Comparison of ENCODE assay signal across 12 cellular contexts in the genomic region with DNA sequence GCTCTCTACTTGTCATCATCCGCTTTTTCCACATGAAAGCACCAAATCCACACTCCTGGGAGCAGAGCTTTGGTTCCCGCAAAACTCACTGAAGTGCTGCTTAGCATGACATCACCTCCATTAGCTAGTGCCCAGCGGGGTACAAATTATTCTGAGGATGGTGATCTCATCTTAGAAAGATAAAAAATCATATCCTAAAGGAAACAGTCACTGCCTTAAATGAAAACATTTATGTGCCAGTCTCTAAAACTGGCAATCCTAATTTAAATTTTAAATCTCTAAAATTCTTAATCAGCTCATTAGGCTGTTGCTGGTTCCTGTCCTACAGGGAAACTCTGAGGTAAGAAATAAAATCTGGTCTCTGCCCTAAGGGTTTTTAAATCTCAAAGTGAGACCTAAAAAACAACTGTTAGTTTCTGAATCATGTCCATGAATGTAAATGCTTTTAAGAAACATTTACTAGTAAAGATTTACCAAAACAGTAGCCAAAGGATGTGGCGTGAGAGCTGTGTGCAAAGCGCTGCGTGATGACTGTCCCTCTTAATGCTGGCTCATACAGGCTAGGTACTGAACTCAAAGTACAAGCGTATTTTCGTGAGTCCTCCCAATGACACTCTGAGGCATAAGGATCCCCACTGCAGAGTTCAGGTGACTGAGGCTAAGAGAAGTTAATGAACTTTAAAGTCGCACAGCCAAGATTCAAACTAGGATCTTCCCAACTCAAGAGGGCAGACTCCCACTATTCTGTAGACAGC. TPM values are rescaled to one million over a fixed set of nuclear protein-coding genes. Genes with fewer than 3 reads are reported as not detected.
DNase-seq lines count a peak whose midpoint lies in the region; ATAC-seq and TF ChIP-seq lines count a peak whose summit lies in the region.
"Had no signal": no experiment of that assay in that cellular context is flagged by ENCODE, and none has a peak within 500 bp of the region (broad histone marks: within the 10 kb centered on the region; RNA-seq: fewer than 3 reads in every experiment).

No MANE protein-coding gene starts in this region.

- H3T11ph ChIP-seq in H9 (ENCODE audit: low read length) = no peak overlapping the region

- no peak overlapping the region for H3K18ac ChIP-seq in H9 (ENCODE audit: insufficient read length, low read depth, low read length)

- H3K4me2 ChIP-seq in H9 (ENCODE audit: insufficient read depth, insufficient read length, low read length) = peak overlapping the region; percentile 30

- POLR2A ChIA-PET in CD8-positive, alpha-beta T cell (lab: Charles Lee) = interaction anchor here (1.2 kb wide), 1 partner anchor 170 kb away, joined by 5 read pairs; the partner anchor contains the start of gene IRF2
- POLR2A ChIA-PET in MCF 10A (lab: Yijun Ruan, JAX) = interaction anchor here (0.7 to 1.8 kb wide), 4 partner anchors 9 to 381 kb away, joined by 3 to 5 read pairs (median 3); no protein-coding TSS in a partner anchor

- no peak overlapping the region for H2BK20ac ChIP-seq in H9 (ENCODE audit: low read depth, low read length, poor library complexity, severe bottlenecking)

- no peak overlapping the region for H2AFZ ChIP-seq in H9 (ENCODE audit: low read length)

- no peak overlapping the region for H3K23ac ChIP-seq in H9 (ENCODE audit: insufficient read length, low read depth, low read length)

- H4K5ac ChIP-seq in H9 (ENCODE audit: insufficient read length, low read depth, low read length) = no peak overlapping the region

- peaks cover 46% of the 10 kb centered on the region for H3K4me1 ChIP-seq in CD8-positive, alpha-beta T cell (ENCODE audit: insufficient read depth, low read length)
- peaks cover 16% of the 10 kb centered on the region for H3K4me1 ChIP-seq in H9 (ENCODE audit: insufficient read depth, low read length)

- intact Hi-C loops in CD8-positive, alpha-beta T cell (cut with DNase I, micrococcal nuclease) = loop anchor here (5.0 to 10.0 kb wide), 11 partner anchors 103 to 1550 kb away; partner anchors contain the start of genes CCDC110 (in 1 of the 2), CDKN2AIP (in 1 of the 2), CFAP97 (in 1 of the 2) and CYP4V2 (in 1 of the 2)
- intact Hi-C loops in MCF 10A (cut with micrococcal nuclease) = loop anchor here (5.0 to 10.0 kb wide), 4 partner anchors 170 to 382 kb away; partner anchors contain the start of gene IRF2

- CTCF ChIA-PET in CD8-positive, alpha-beta T cell (lab: Charles Lee) = interaction anchor here (1.8 kb wide), 1 partner anchor 380 kb away, joined by 6 read pairs; no protein-coding TSS in a partner anchor
- CTCF ChIA-PET in MCF 10A (lab: Yijun Ruan, JAX) = interaction anchor here (1.7 kb wide), 1 partner anchor 381 kb away, joined by 5 read pairs; no protein-coding TSS in a partner anchor

- H3K79me1 ChIP-seq in H9 (ENCODE audit: insufficient read depth, low read depth, low read length, poor library complexity, severe bottlenecking) = no peaks in the 10 kb centered on the region

- H4K20me1 ChIP-seq in H9 (ENCODE audit: control insufficient read depth, insufficient read depth, insufficient read length) = no peaks in the 10 kb centered on the region

- H3K27ac ChIP-seq in CD8-positive, alpha-beta T cell (ENCODE audit: low read depth, low read length) = no peak overlapping the region
- peak overlapping the region; percentile 58 for H3K27ac ChIP-seq in H9 (ENCODE audit: insufficient read length, low read depth, low read length)
- H3K27ac ChIP-seq: ovary had no signal

- no peak for TF ChIP-seq CTCF in CD8-positive, alpha-beta T cell (IDR thresholded peaks at IDR 0.05)
- no peak for TF ChIP-seq CTCF in H9 (conservative IDR thresholded peaks at IDR 0.05)
- TF ChIP-seq CTCF in MCF 10A (IDR thresholded peaks at IDR 0.05; ENCODE audit: unreplicated experiment) = no peak

- BruUV-seq in MCF 10A (replicated peaks; lab: Mats Ljungman, UMichigan) = no TSS peak

- no peak overlapping the region for H3K4me3 ChIP-seq in CD8-positive, alpha-beta T cell (ENCODE audit: low read depth, low read length)
- H3K4me3 ChIP-seq: ovary had no signal

- H3K27me3 Mint-ChIP-seq in CD8-positive, alpha-beta T cell (ENCODE audit: low read depth) = no peaks in the 10 kb centered on the region
- H3K27me3 Mint-ChIP-seq in H9 (ENCODE audit: low read depth) (no peaks in the 10 kb centered on the region), MCF 10A (ENCODE audit: insufficient read depth, unreplicated experiment) (no peaks in the 10 kb centered on the region)
- no peaks in the 10 kb centered on the region for H3K27me3 Mint-ChIP-seq in activated T-helper 17 cell treated with anti-CD3 and anti-CD28 coated beads, Interleukin-2, amount 50 U/mL, for 72 hours

- H2BK120ac ChIP-seq in H9 (ENCODE audit: low read depth, low read length, poor library complexity, severe bottlenecking) = no peak overlapping the region

- peaks cover 10% of the 10 kb centered on the region for H3K23me2 ChIP-seq in H9 (ENCODE audit: insufficient read length, low read depth, low read length, poor library complexity, severe bottlenecking)

- H3K14ac ChIP-seq in H9 (ENCODE audit: insufficient read depth, low read length) = no peak overlapping the region

- H3K56ac ChIP-seq in H9 (ENCODE audit: insufficient read length, low read depth, low read length) = no peak overlapping the region

- peaks cover 58% of the 10 kb centered on the region for H3K36me3 Mint-ChIP-seq in CD8-positive, alpha-beta T cell
- H3K36me3 Mint-ChIP-seq in H9 (ENCODE audit: insufficient read depth in 1 of 3, low read depth in 3 of 3) = peaks cover 6 to 33% (median 22%) of the 10 kb centered on the region in 3 experiments; a peak in 6 of 7 replicates
- H3K36me3 Mint-ChIP-seq in activated T-helper 17 cell treated with anti-CD3 and anti-CD28 coated beads, Interleukin-2, amount 50 U/mL, for 72 hours (ENCODE audit: low read depth) = peaks cover 87% of the 10 kb centered on the region
- peaks cover 7% of the 10 kb centered on the region for H3K36me3 Mint-ChIP-seq in MCF 10A (ENCODE audit: insufficient read depth, unreplicated experiment)

- no peaks in the 10 kb centered on the region for H3K27me3 ChIP-seq in CD8-positive, alpha-beta T cell (ENCODE audit: insufficient read depth, low read length)
- H3K27me3 ChIP-seq in H9 (ENCODE audit: insufficient read depth, low read length) = no peaks in the 10 kb centered on the region
- H3K27me3 ChIP-seq: ovary had no signal

- no peak overlapping the region for H3K27ac Mint-ChIP-seq in CD8-positive, alpha-beta T cell
- peak overlapping the region; percentile 20 to 92 (median 77); a peak in 6 of 7 replicates for H3K27ac Mint-ChIP-seq in H9
- H3K27ac Mint-ChIP-seq in activated T-helper 17 cell treated with anti-CD3 and anti-CD28 coated beads, Interleukin-2, amount 50 U/mL, for 72 hours = peak overlapping the region; percentile 43
- H3K27ac Mint-ChIP-seq in MCF 10A (ENCODE audit: low read depth, unreplicated experiment) = no peak overlapping the region

- peaks cover 6% of the 10 kb centered on the region for H3K36me3 ChIP-seq in CD8-positive, alpha-beta T cell (ENCODE audit: insufficient read depth, low read length)
- H3K36me3 ChIP-seq: ovary had no signal

- H2BK12ac ChIP-seq in H9 (ENCODE audit: insufficient read length, low read depth, low read length) = no peak overlapping the region

- no peak overlapping the region for H2BK15ac ChIP-seq in H9 (ENCODE audit: low read depth, low read length)

- peaks cover 72% of the 10 kb centered on the region for H3K4me1 Mint-ChIP-seq in CD8-positive, alpha-beta T cell (ENCODE audit: low read depth)
- peaks cover 57 to 68% of the 10 kb centered on the region in 2 experiments for H3K4me1 Mint-ChIP-seq in H9
- peaks cover 45% of the 10 kb centered on the region for H3K4me1 Mint-ChIP-seq in activated T-helper 17 cell treated with anti-CD3 and anti-CD28 coated beads, Interleukin-2, amount 50 U/mL, for 72 hours
- peaks cover 29% of the 10 kb centered on the region for H3K4me1 Mint-ChIP-seq in MCF 10A (ENCODE audit: insufficient read depth, unreplicated experiment)

- H2BK5ac ChIP-seq in H9 (ENCODE audit: insufficient read length, low read length) = no peak overlapping the region

- no peak overlapping the region for H2AK5ac ChIP-seq in H9 (ENCODE audit: insufficient read length, low read length)

- no peaks in the 10 kb centered on the region for H3K9me3 ChIP-seq in CD8-positive, alpha-beta T cell (ENCODE audit: low read length)
- H3K9me3 ChIP-seq in H9 (ENCODE audit: control insufficient read depth, low read depth, low read length) = no peaks in the 10 kb centered on the region
- H3K9me3 ChIP-seq: ovary had no signal

- H3K79me2 ChIP-seq in H9 (ENCODE audit: insufficient read depth, low read length) = peaks cover 55% of the 10 kb centered on the region

- no peak for ATAC-seq in CD8-positive, alpha-beta T cell
- ATAC-seq in activated T-helper 17 cell treated with anti-CD3 and anti-CD28 coated beads, Interleukin-2, amount 50 U/mL, for 72 hours (replicated peaks) = no peak
- ATAC-seq in HG02588 (IDR thresholded peaks at IDR 0.05; ENCODE audit: unreplicated experiment) (no peak), HG03469 (IDR thresholded peaks at IDR 0.05; ENCODE audit: unreplicated experiment) (no peak)

- peak overlapping the region; percentile 59 for H3K9ac ChIP-seq in H9 (ENCODE audit: extremely low read depth, insufficient read length, low read length)

- WGBS in H9 (ENCODE audit: extremely low coverage, insufficient read length, low lambda C conversion rate) = no CpG with 5 or more reads among the region's 9 CpGs

- peak overlapping the region; percentile 18 for H3K4me3 Mint-ChIP-seq in CD8-positive, alpha-beta T cell
- peak overlapping the region; percentile 35 to 49; a peak in 3 of 5 replicates for H3K4me3 Mint-ChIP-seq in H9
- peak overlapping the region; percentile 98 for H3K4me3 Mint-ChIP-seq in activated T-helper 17 cell treated with anti-CD3 and anti-CD28 coated beads, Interleukin-2, amount 50 U/mL, for 72 hours
- no peak overlapping the region for H3K4me3 Mint-ChIP-seq in MCF 10A (ENCODE audit: unreplicated experiment)

- no peak for DNase-seq in CD8-positive, alpha-beta T cell
- DNase-seq in H9 (no peak), kidney tubule cell (ENCODE audit: low spot score) (peak; percentile 82), mesenteric fat pad (ENCODE audit: low spot score) (no peak), MCF 10A (ENCODE audit: unreplicated experiment) (no peak)
- DNase-seq: activated CD8-positive, alpha-beta memory T cell treated with anti-CD3 and anti-CD28 coated beads for 24 hours; cortex of kidney; Karpas-422; ovary had no signal

- no peaks in the 10 kb centered on the region for H3K9me3 Mint-ChIP-seq in CD8-positive, alpha-beta T cell
- H3K9me3 Mint-ChIP-seq in H9 = no peaks in the 10 kb centered on the region
- no peaks in the 10 kb centered on the region for H3K9me3 Mint-ChIP-seq in activated T-helper 17 cell treated with anti-CD3 and anti-CD28 coated beads, Interleukin-2, amount 50 U/mL, for 72 hours
- H3K9me3 Mint-ChIP-seq in MCF 10A (ENCODE audit: unreplicated experiment) = no peaks in the 10 kb centered on the region

- no peak overlapping the region for H4K91ac ChIP-seq in H9 (ENCODE audit: insufficient read length, low read depth, low read length)

- H4K8ac ChIP-seq in H9 (replicated peaks; ENCODE audit: insufficient read length, low read depth, low read length) = no peak overlapping the region

- H3K4ac ChIP-seq in H9 (ENCODE audit: low read depth, low read length) = no peak overlapping the region

RNA-seq across cellular contexts. Expression of gene CASP3, which starts 4.5 kb away (rescaled TPM):
- 10 to 100 TPM; 14.4 to 15.7 TPM for total RNA-seq in CD8-positive, alpha-beta T cell
- total RNA-seq in H9 (2021) = 107 and 110 TPM in 2 replicates
- 10 to 100 TPM; 65.2 to 84.9 TPM for total RNA-seq in activated T-helper 17 cell treated with anti-CD3 and anti-CD28 coated beads, Interleukin-2, amount 50 U/mL, for 72 hours
- total RNA-seq in mesenteric fat pad = 19.7 TPM
- total RNA-seq in MCF 10A (2022) = 27.4 and 28.6 TPM in 2 replicates

RNA-seq across cellular contexts. Expression of gene PRIMPOL, which starts 4.8 kb away (rescaled TPM):
- 1 to 10 TPM; 6.0 to 7.3 TPM for total RNA-seq in CD8-positive, alpha-beta T cell
- total RNA-seq in H9 (2021) = 4.9 and 6.3 TPM in 2 replicates
- 10 to 100 TPM; 17.0 to 23.6 TPM for total RNA-seq in activated T-helper 17 cell treated with anti-CD3 and anti-CD28 coated beads, Interleukin-2, amount 50 U/mL, for 72 hours
- total RNA-seq in mesenteric fat pad = 9.8 TPM
- total RNA-seq in MCF 10A (2022) = 19.2 and 20.7 TPM in 2 replicates

Comparison
In these comparisons a context has a peak if more than half of its experiments do, and no peak if none do; other contexts are left out.
1. H3K27ac Mint-ChIP-seq: peak in H9 (3 of 3) and activated T-helper 17 cell treated with anti-CD3 and anti-CD28 coated beads, Interleukin-2, amount 50 U/mL, for 72 hours (single experiment); none in CD8-positive, alpha-beta T cell (single experiment) and MCF 10A (single experiment).